27 cellular contexts compared by ENCODE assay signal in the genomic region with DNA sequence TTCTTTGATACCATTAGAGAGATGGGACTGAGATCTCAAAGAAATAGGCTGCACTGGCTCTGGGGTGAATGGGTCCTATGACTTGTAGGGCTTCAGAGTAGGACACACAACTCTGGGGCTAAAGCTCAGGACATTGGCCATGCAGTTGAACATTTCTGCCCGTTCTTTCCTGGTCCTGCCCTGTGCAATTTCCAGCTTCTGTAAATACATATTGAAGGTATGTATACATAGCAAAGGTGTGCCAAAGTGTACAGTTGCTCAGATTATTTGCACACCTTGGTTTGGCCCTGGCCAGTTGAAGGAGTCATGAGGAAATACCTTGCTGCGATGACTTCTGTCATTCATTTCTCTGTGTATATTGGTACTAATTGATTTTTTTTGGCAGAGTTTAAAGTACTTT. TPM values are rescaled to one million over a fixed set of nuclear protein-coding genes. Genes with fewer than 3 reads are reported as not detected.
"Had no signal": no experiment of that assay in that cellular context is flagged by ENCODE, and none has a peak within 500 bp of the region (broad histone marks: within the 10 kb centered on the region; RNA-seq: fewer than 3 reads in every experiment).

No MANE protein-coding gene starts in this region.

- ATAC-seq: activated CD8-positive, alpha-beta memory T cell treated with anti-CD3 and anti-CD28 coated beads, Interleukin-2, amount 10 ng/mL, durations not matched to agents 7 days and 5 days; K562; WTC11 had no signal

- H3K9me3 ChIP-seq: Peyer's patch had no signal

- H3K4me1 ChIP-seq: breast epithelium, Peyer's patch had no signal

- H3K4me3 ChIP-seq: breast epithelium, K562, Peyer's patch had no signal

- H3K27me3 ChIP-seq: breast epithelium, Peyer's patch had no signal

- H3K36me3 ChIP-seq: breast epithelium, Peyer's patch had no signal

- H3K27ac ChIP-seq: breast epithelium, Peyer's patch, RWPE1 had no signal

- DNase-seq: activated CD4-positive, alpha-beta T cell treated with anti-CD3 and anti-CD28 coated beads, Interleukin-2, amount 10 ng/mL, durations not matched to agents 24 days and 14 days; activated CD4-positive, alpha-beta T cell treated with anti-CD3 and anti-CD28 coated beads, Interleukin-2, amount 50 U/mL, for 48 hours; activated CD4-positive, CD25-positive, alpha-beta regulatory T cell treated with anti-CD3 and anti-CD28 coated beads, Interleukin-2, amount 50 U/mL, for 72 hours; activated CD8-positive, alpha-beta memory T cell treated with anti-CD3 and anti-CD28 coated beads, Interleukin-2, amount 10 ng/mL, durations not matched to agents 7 days and 5 days; activated effector memory CD4-positive, alpha-beta T cell treated with Interleukin-2 at 50 U/mL for 16 hours; activated naive CD4-positive, alpha-beta T cell; activated T-cell treated with anti-CD3 and anti-CD28 coated beads, Interleukin-2, amount 50 U/mL, for 24 hours; aorta; caudate nucleus; Karpas-422; NCI-H1048; NCI-H1417; NCI-H1930; NCI-H2171 treated with DMSO at 0.1 percent for 48 hours; NCI-H345; NCI-H510A; NCI-H69; NK-92 treated with Interleukin-12 subunit alpha and Interleukin-12 subunit beta, amount 100 ng/mL, for 24 hours; OCI-M1; Peyer's patch; Right ventricle myocardium superior had no signal

RNA-seq across cellular contexts. Expression of a gene that starts 52.8 kb away (rescaled TPM):
- total RNA-seq: activated CD4-positive, alpha-beta T cell treated with anti-CD3 and anti-CD28 coated beads, Interleukin-2, amount 10 ng/mL, durations not matched to agents 24 days and 14 days; activated CD8-positive, alpha-beta memory T cell treated with anti-CD3 and anti-CD28 coated beads, Interleukin-2, amount 10 ng/mL, durations not matched to agents 7 days and 5 days; activated T-helper 1 cell treated with anti-CD3 and anti-CD28 coated beads, Interleukin-12 subunit alpha, Interleukin-12 subunit beta, Interleukin-2, Interleukin-4 antibody, amounts not matched to agents 30 ng/mL and 10 ng/mL and 1 ng/mL, durations not matched to agents 14 hours and 24 hours and 36 hours; aorta; breast epithelium; K562; Peyer's patch; Right ventricle myocardium superior; SK-MEL-5; WTC11 had no signal
